Comparison of ENCODE assay signal across 16 cellular contexts in the genomic region with DNA sequence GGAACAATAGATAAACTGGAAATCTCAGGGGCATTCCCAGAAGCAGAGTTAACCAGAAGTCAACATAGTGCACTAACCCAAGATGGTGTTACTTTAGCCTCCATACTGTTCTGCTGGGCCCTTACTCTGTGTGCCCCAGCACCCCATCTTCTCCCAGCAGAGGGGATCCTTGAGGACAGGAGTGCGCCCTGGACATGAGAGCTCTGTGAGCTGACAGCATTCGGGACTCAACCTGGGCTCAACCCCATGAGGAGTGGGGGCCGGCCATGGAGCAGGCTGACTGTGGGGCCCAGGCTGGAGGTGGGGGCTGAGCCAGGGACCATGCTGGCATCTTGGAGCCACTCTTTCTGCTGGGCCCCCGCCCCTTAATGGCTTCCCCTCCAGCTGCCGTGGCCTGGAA.
"Had no signal": no experiment of that assay in that cellular context is flagged by ENCODE, and none has a peak within 500 bp of the region (broad histone marks: within the 10 kb centered on the region; RNA-seq: fewer than 3 reads in every experiment).

No MANE protein-coding gene starts in this region.

- H3K4me3 ChIP-seq: body of pancreas, coronary artery, transverse colon had no signal

- H3K36me3 ChIP-seq: transverse colon had no signal

- H3K27ac Mint-ChIP-seq: activated CD4-positive, alpha-beta memory T cell treated with anti-CD3 and anti-CD28 coated beads, Interleukin-2, amount 10 ng/mL, durations not matched to agents 7 days and 5 days; activated CD4-positive, alpha-beta T cell treated with anti-CD3 and anti-CD28 coated beads for 36 hours; activated naive CD8-positive, alpha-beta T cell had no signal

- DNase-seq: activated CD4-positive, alpha-beta memory T cell treated with anti-CD3 and anti-CD28 coated beads, Interleukin-2, amount 10 ng/mL, durations not matched to agents 7 days and 5 days; activated CD4-positive, alpha-beta T cell treated with anti-CD3 and anti-CD28 coated beads for 36 hours; activated gamma-delta T cell treated with Interleukin-2 at 50 U/mL for 16 hours; amniotic stem cell; body of pancreas; central memory CD4-positive, alpha-beta T cell; effector CD4-positive, alpha-beta T cell; foreskin keratinocyte; stimulated activated CD4-positive, alpha-beta T cell treated with anti-CD3 and anti-CD28 coated beads, Interleukin-2, amount 100 ng/mL, for 48 hours; stimulated activated naive CD8-positive, alpha-beta T cell treated with anti-CD3 and anti-CD28 coated beads, Interleukin-15, Interleukin-2, amounts not matched to agents 100 U/mL and 50 U/mL, for 24 hours; transverse colon had no signal

- H3K4me3 Mint-ChIP-seq: activated CD4-positive, alpha-beta memory T cell treated with anti-CD3 and anti-CD28 coated beads, Interleukin-2, amount 10 ng/mL, durations not matched to agents 7 days and 5 days; activated CD4-positive, alpha-beta T cell treated with anti-CD3 and anti-CD28 coated beads for 36 hours; activated naive CD8-positive, alpha-beta T cell had no signal

- H3K27ac ChIP-seq: body of pancreas, coronary artery, foreskin keratinocyte, parathyroid adenoma, transverse colon had no signal

- H3K27me3 ChIP-seq: body of pancreas, transverse colon had no signal

- ATAC-seq: activated CD4-positive, alpha-beta T cell treated with anti-CD3 and anti-CD28 coated beads for 36 hours; body of pancreas; foreskin keratinocyte; SK-N-SH treated with all-trans-retinoic acid at 6 μM for 48 hours; stimulated activated naive CD8-positive, alpha-beta T cell treated with anti-CD3 and anti-CD28 coated beads, Interleukin-15, Interleukin-2, amounts not matched to agents 100 U/mL and 50 U/mL, for 24 hours had no signal

- FAIRE-seq: endothelial cell of umbilical vein had no signal

- H2AFZ ChIP-seq: parathyroid adenoma had no signal

- H3K36me3 Mint-ChIP-seq: activated naive CD8-positive, alpha-beta T cell had no signal

- H3K79me2 ChIP-seq: parathyroid adenoma had no signal

- H3K4me1 ChIP-seq: body of pancreas, foreskin keratinocyte had no signal

- H3K9ac ChIP-seq: parathyroid adenoma had no signal
